In genomic region chr1:93177991-93178390, GRCh38 we compare ENCODE assay signal across 8 cellular contexts. TPM values are rescaled to one million over a fixed set of nuclear protein-coding genes. Genes with fewer than 3 reads are reported as not detected.
A peak's percentile ranks its signal among the peaks of the same experiment; 100 is the strongest.
DNase-seq lines count a peak whose midpoint lies in the region; TF ChIP-seq lines count a peak whose summit lies in the region.

No MANE protein-coding gene starts in this region.

- no peak overlapping the region for H3K27ac Mint-ChIP-seq in neural crest cell (ENCODE audit: unreplicated experiment)

- no peaks in the 10 kb centered on the region for H3K27me3 Mint-ChIP-seq in neural crest cell (ENCODE audit: low read depth)

- DNase-seq in COLO829 (ENCODE audit: low spot score) (peak; percentile 4), M059J (ENCODE audit: low read depth) (peak; percentile 62), dermis blood vessel endothelial cell (peak; percentile 50), neural crest cell (ENCODE audit: low read depth, low spot score) (no peak), NCI-H2029 (lab: John Stamatoyannopoulos, UW) (no peak), germinal center (ENCODE audit: low spot score) (no peak), SIG-M5 treated with dmso at 0.1 percent for 504 hours (lab: John Stamatoyannopoulos, UW; ENCODE audit: unreplicated experiment) (no peak)
- no peak for DNase-seq in stimulated activated CD4-positive, alpha-beta T cell treated with anti-CD3 and anti-CD28 coated beads, Interleukin-4, amount 100 ng/mL, for 1 hour

- peaks cover 5% of the 10 kb centered on the region for H3K36me3 Mint-ChIP-seq in neural crest cell (ENCODE audit: low read depth)

- H3K4me1 Mint-ChIP-seq in neural crest cell = peaks cover 42% of the 10 kb centered on the region

- peak overlapping the region; percentile 92 for H3K4me3 Mint-ChIP-seq in neural crest cell

- TF ChIP-seq CTCF in neural crest cell (conservative IDR thresholded peaks at IDR 0.05) = no peak

- no peaks in the 10 kb centered on the region for H3K9me3 Mint-ChIP-seq in neural crest cell

RNA-seq across cellular contexts. Expression of gene TMED5, which starts 2.2 kb away (rescaled TPM):
- total RNA-seq in M059J (2014; rRNA removed; shearing (Covaris generic)) = 95.3 and 113 TPM in 2 replicates
- 55.8 and 66.9 TPM in 2 replicates for total RNA-seq in dermis blood vessel endothelial cell
- 38.3 and 40.8 TPM in 2 replicates for total RNA-seq in neural crest cell

RNA-seq across cellular contexts. Expression of gene CCDC18, which starts 2.5 kb away (rescaled TPM):
- total RNA-seq in M059J (2014; rRNA removed; shearing (Covaris generic)) = 9.0 and 14.2 TPM in 2 replicates
- 16.8 and 18.1 TPM in 2 replicates for total RNA-seq in dermis blood vessel endothelial cell
- total RNA-seq in neural crest cell = 20.8 and 21.0 TPM in 2 replicates

Comparison
In these comparisons a context has a peak if more than half of its experiments do, and no peak if none do; other contexts are left out.
1. DNase-seq: peak in COLO829 (single experiment), M059J (single experiment) and dermis blood vessel endothelial cell (single experiment); none in neural crest cell (single experiment), stimulated activated CD4-positive, alpha-beta T cell treated with anti-CD3 and anti-CD28 coated beads, Interleukin-4, amount 100 ng/mL, for 1 hour (single experiment), NCI-H2029 (single experiment), germinal center (single experiment) and SIG-M5 treated with dmso at 0.1 percent for 504 hours (single experiment).